1 cellular context compared by ENCODE assay signal in genomic region chr3:123751478-123751877, GRCh38.
TF ChIP-seq lines count a peak whose summit lies in the region.

No MANE protein-coding gene starts in this region.

TF ChIP-seq in SK-N-SH, 30 proteins besides CTCF, POLR2A, EP300 and RAD21 (continued from another document):
- TF ChIP-seq TAF1 (IDR thresholded peaks at IDR 0.05; ENCODE audit: borderline replicate concordance, low read depth, low read length), result no peak
- peak; percentile 87 for TF ChIP-seq NFIC (IDR thresholded peaks at IDR 0.05; ENCODE audit: borderline replicate concordance)
- TF ChIP-seq FOXM1 (IDR thresholded peaks at IDR 0.05; ENCODE audit: low read depth), result peak; percentile 81; the same call in 1 of the 2 replicates
- peak; percentile 47; the same call in 1 of the 2 replicates for TF ChIP-seq MEF2A (IDR thresholded peaks at IDR 0.05; ENCODE audit: borderline replicate concordance, low read depth)
- TF ChIP-seq FOXJ3 (CRISPR knock-in tag; IDR thresholded peaks at IDR 0.05), result no peak
- no peak for TF ChIP-seq SMC3 (IDR thresholded peaks at IDR 0.05; ENCODE audit: low read depth, low read length)
- TF ChIP-seq CHD2 (IDR thresholded peaks at IDR 0.05; ENCODE audit: low read length, partially characterized antibody), result no peak
- no peak for TF ChIP-seq GABPA (IDR thresholded peaks at IDR 0.05; ENCODE audit: low read depth)
- no peak for TF ChIP-seq NRF1 (IDR thresholded peaks at IDR 0.05; ENCODE audit: low read depth, low read length)
- peak; percentile 88 for TF ChIP-seq TEAD4 (IDR thresholded peaks at IDR 0.05; ENCODE audit: borderline replicate concordance, insufficient read depth)
- peak; percentile 43; the same call in 1 of the 2 replicates for TF ChIP-seq POLR2AphosphoS5 (IDR thresholded peaks at IDR 0.05; ENCODE audit: low read depth, low read length)
- TF ChIP-seq MXI1 (IDR thresholded peaks at IDR 0.05; ENCODE audit: low read depth, low read length), result no peak
- TF ChIP-seq EZH2phosphoT487 (IDR thresholded peaks at IDR 0.05; ENCODE audit: borderline replicate concordance, low read depth), result no peak
- peak; percentile 46; the same call in 1 of the 2 replicates for TF ChIP-seq RXRA (IDR thresholded peaks at IDR 0.05; ENCODE audit: borderline replicate concordance, low read depth)
- no peak for TF ChIP-seq IRF3 (IDR thresholded peaks at IDR 0.05; ENCODE audit: low read depth, low read length)
- peak; percentile 92 for TF ChIP-seq MAX (IDR thresholded peaks at IDR 0.05; ENCODE audit: low read depth)
- peak; percentile 91 for TF ChIP-seq TCF12 (IDR thresholded peaks at IDR 0.05)
- no peak for TF ChIP-seq ZBTB33 (IDR thresholded peaks at IDR 0.05; ENCODE audit: borderline replicate concordance, low read depth)
- no peak for TF ChIP-seq RFX5 (IDR thresholded peaks at IDR 0.05; ENCODE audit: low read length)
- no peak for TF ChIP-seq SIN3A (IDR thresholded peaks at IDR 0.05; ENCODE audit: borderline replicate concordance, low read depth, low read length)
- no peak for TF ChIP-seq USF1 (IDR thresholded peaks at IDR 0.05; ENCODE audit: borderline replicate concordance, low read depth)
- TF ChIP-seq PBX3 (IDR thresholded peaks at IDR 0.05), result peak; percentile 83
- TF ChIP-seq YY1 (IDR thresholded peaks at IDR 0.05; ENCODE audit: low read depth), result 0 out of 2 replicates have a peak, but pooled peaks have one; percentile 7
- no peak for TF ChIP-seq RCOR1 (IDR thresholded peaks at IDR 0.05; ENCODE audit: low read length)
- TF ChIP-seq ELF1 (IDR thresholded peaks at IDR 0.05), result no peak
- peak; percentile 82 for TF ChIP-seq JUND (IDR thresholded peaks at IDR 0.05)
